9 cellular contexts compared by ENCODE assay signal in genomic region chr19:850221-850978, GRCh38. TPM values are rescaled to one million over a fixed set of nuclear protein-coding genes. Genes with fewer than 3 reads are reported as not detected.
DNase-seq lines count a peak whose midpoint lies in the region; ATAC-seq and TF ChIP-seq lines count a peak whose summit lies in the region.
"Had no signal": no experiment of that assay in that cellular context is flagged by ENCODE, and none has a peak within 500 bp of the region (broad histone marks: within the 10 kb centered on the region; RNA-seq: fewer than 3 reads in every experiment).

No MANE protein-coding gene starts in this region.

- no peaks in the 10 kb centered on the region for H3K27me3 ChIP-seq in lung (ENCODE audit: control insufficient read depth, insufficient read depth)
- H3K27me3 ChIP-seq in CD8-positive, alpha-beta memory T cell (ENCODE audit: insufficient read depth, low read length, poor library complexity, severe bottlenecking): peaks cover 19% of the 10 kb centered on the region

- no peak for TF ChIP-seq CTCF in lung (IDR thresholded peaks at IDR 0.05; ENCODE audit: control extremely low read depth, extremely low read depth)

- H3K36me3 ChIP-seq in lung (ENCODE audit: control insufficient read depth in 2 of 2, insufficient read depth in 2 of 2, low read length in 2 of 2): no peaks in the 10 kb centered on the region
- H3K36me3 ChIP-seq in CD8-positive, alpha-beta memory T cell (ENCODE audit: insufficient read depth, low read length): no peaks in the 10 kb centered on the region

- peak overlapping the region in 1 of 2 donors; percentile 54 for H3K27ac ChIP-seq in lung (ENCODE audit: low read depth in 1 of 2, low read length in 1 of 2)
- H3K27ac ChIP-seq in CD8-positive, alpha-beta memory T cell (ENCODE audit: low read depth, low read length): no peak overlapping the region

- H3K4me1 Mint-ChIP-seq in CD8-positive, alpha-beta memory T cell: no peaks in the 10 kb centered on the region

- H3K9me3 ChIP-seq in lung (ENCODE audit: control insufficient read depth in 2 of 2, insufficient read depth in 1 of 2, low read length in 1 of 2): no peaks in the 10 kb centered on the region
- no peaks in the 10 kb centered on the region for H3K9me3 ChIP-seq in CD8-positive, alpha-beta memory T cell (ENCODE audit: low read length)

- H3K4me3 Mint-ChIP-seq in CD8-positive, alpha-beta memory T cell: no peak overlapping the region

- no peak overlapping the region for H3K27ac Mint-ChIP-seq in CD8-positive, alpha-beta memory T cell

- peak; percentile 62 for DNase-seq in DMS 273 treated with DMSO at 0.1 percent for 48 hours (lab: John Stamatoyannopoulos, UW)
- peak; percentile 80 for DNase-seq in NCI-H2227 (lab: John Stamatoyannopoulos, UW; ENCODE audit: unreplicated experiment)
- DNase-seq in cerebellar cortex (ENCODE audit: low spot score): peak; percentile 32
- DNase-seq in lung (ENCODE audit: low spot score): peak; percentile 87
- no peak for DNase-seq in CD8-positive, alpha-beta memory T cell
- no peak for DNase-seq in activated T-cell treated with anti-CD3 and anti-CD28 coated beads, Interleukin-2, amount 50 U/mL, for 48 hours

- no peak overlapping the region for H3K4me3 ChIP-seq in lung
- H3K4me3 ChIP-seq in CD8-positive, alpha-beta memory T cell (ENCODE audit: low read length): no peak overlapping the region

- H3K27me3 Mint-ChIP-seq in CD8-positive, alpha-beta memory T cell: peaks cover 28 to 36% of the 10 kb centered on the region in 2 donors

- H3K9me3 Mint-ChIP-seq in CD8-positive, alpha-beta memory T cell: no peaks in the 10 kb centered on the region

- peaks cover 0 to 10% of the 10 kb centered on the region in 2 donors for H3K4me1 ChIP-seq in lung (ENCODE audit: control insufficient read depth in 2 of 2, insufficient read depth in 2 of 2, low read length in 2 of 2)
- no peaks in the 10 kb centered on the region for H3K4me1 ChIP-seq in CD8-positive, alpha-beta memory T cell (ENCODE audit: insufficient read depth, low read length)

- H3K36me3 Mint-ChIP-seq in CD8-positive, alpha-beta memory T cell: no peaks in the 10 kb centered on the region

- ATAC-seq in lung (ENCODE audit: insufficient read depth, low FRiP score) (peak; percentile 76), HG02973 (IDR thresholded peaks at IDR 0.05; ENCODE audit: unreplicated experiment) (no peak), GM21723 (IDR thresholded peaks at IDR 0.05; ENCODE audit: unreplicated experiment) (no peak)

- WGBS in lung, 2 donors: 17 to 18% methylated on average over 27 to 28 of the region's 28 CpGs

- POLR2A ChIA-PET in CD8-positive, alpha-beta memory T cell (lab: Charles Lee): no interaction called here

- CTCF ChIA-PET in CD8-positive, alpha-beta memory T cell (lab: Charles Lee): interaction anchor here (0.7 to 1.6 kb wide), 3 partner anchors 51 to 134 kb away, joined by 3 to 4 read pairs (median 3); partner anchors contain the start of gene WDR18

RNA-seq across cellular contexts. Expression of gene ELANE, which starts 1.7 kb away (rescaled TPM):
- total RNA-seq in lung: 10 to 100 TPM in 1 of 2 donors, 1 to 10 TPM in 1; 1.4 to 16.6 TPM
- polyA plus RNA-seq in lung: 10 to 100 TPM in 1 of 2 donors, 1 to 10 TPM in 1; 2.0 to 21.0 TPM
- not detected for total RNA-seq in CD8-positive, alpha-beta memory T cell
- polyA plus RNA-seq in CD8-positive, alpha-beta memory T cell: not detected

RNA-seq across cellular contexts. Expression of gene CFD, which starts 9.1 kb away (rescaled TPM):
- total RNA-seq in lung: 100 to 1,000 TPM in 1 of 2 donors, 10 to 100 TPM in 1; 90.8 to 185 TPM
- 100 to 1,000 TPM in 1 of 2 donors, 10 to 100 TPM in 1; 97.2 to 227 TPM for polyA plus RNA-seq in lung
- 1 to 10 TPM in 1 of 2 experiments, under 1 TPM in 1; 0.89 to 1.5 TPM for total RNA-seq in CD8-positive, alpha-beta memory T cell
- 6.9 TPM for polyA plus RNA-seq in CD8-positive, alpha-beta memory T cell

RNA-seq across cellular contexts. Expression of gene PRTN3, which starts 9.6 kb away (rescaled TPM):
- total RNA-seq in lung: 10 to 100 TPM in 1 of 2 donors, under 1 TPM in 1; 0.58 to 23.3 TPM
- 10 to 100 TPM in 1 of 2 donors, under 1 TPM in 1; 0.85 to 18.5 TPM for polyA plus RNA-seq in lung
- total RNA-seq in CD8-positive, alpha-beta memory T cell: not detected
- not detected for polyA plus RNA-seq in CD8-positive, alpha-beta memory T cell
- total RNA-seq: subcutaneous adipose tissue had no signal

RNA-seq across cellular contexts. Expression of gene AZU1, which starts 22.8 kb away (rescaled TPM):
- 1 to 10 TPM; 2.1 to 9.8 TPM for total RNA-seq in lung
- polyA plus RNA-seq in lung: 1 to 10 TPM; 2.0 to 6.7 TPM
- not detected for total RNA-seq in CD8-positive, alpha-beta memory T cell
- not detected for polyA plus RNA-seq in CD8-positive, alpha-beta memory T cell

RNA-seq across cellular contexts. Expression of gene PLPPR3, which starts 28.6 kb away (rescaled TPM):
- total RNA-seq in lung: 10 to 100 TPM in 1 of 2 donors, 1 to 10 TPM in 1; 8.1 to 14.1 TPM
- polyA plus RNA-seq in lung: 1 to 10 TPM in 1 of 2 donors, under 1 TPM in 1; 0.91 to 4.2 TPM
- not detected for total RNA-seq in CD8-positive, alpha-beta memory T cell
- polyA plus RNA-seq in CD8-positive, alpha-beta memory T cell: not detected
- total RNA-seq: subcutaneous adipose tissue had no signal

Comparison
In these comparisons a context has a peak if more than half of its experiments do, and no peak if none do; other contexts are left out.
1. DNase-seq: peak in DMS 273 treated with DMSO at 0.1 percent for 48 hours (single experiment), NCI-H2227 (single experiment), cerebellar cortex (single experiment) and lung (single experiment); none in CD8-positive, alpha-beta memory T cell (0 of 5) and activated T-cell treated with anti-CD3 and anti-CD28 coated beads, Interleukin-2, amount 50 U/mL, for 48 hours (0 of 2).
2. RNA of gene CFD, which starts 9.1 kb away (total RNA-seq): 90.8 to 185 TPM in lung; 0.89 to 1.5 TPM in CD8-positive, alpha-beta memory T cell; every median in the first group is over 10 times any median in the second.